Comparison of ENCODE assay signal across 17 cellular contexts in the genomic region with DNA sequence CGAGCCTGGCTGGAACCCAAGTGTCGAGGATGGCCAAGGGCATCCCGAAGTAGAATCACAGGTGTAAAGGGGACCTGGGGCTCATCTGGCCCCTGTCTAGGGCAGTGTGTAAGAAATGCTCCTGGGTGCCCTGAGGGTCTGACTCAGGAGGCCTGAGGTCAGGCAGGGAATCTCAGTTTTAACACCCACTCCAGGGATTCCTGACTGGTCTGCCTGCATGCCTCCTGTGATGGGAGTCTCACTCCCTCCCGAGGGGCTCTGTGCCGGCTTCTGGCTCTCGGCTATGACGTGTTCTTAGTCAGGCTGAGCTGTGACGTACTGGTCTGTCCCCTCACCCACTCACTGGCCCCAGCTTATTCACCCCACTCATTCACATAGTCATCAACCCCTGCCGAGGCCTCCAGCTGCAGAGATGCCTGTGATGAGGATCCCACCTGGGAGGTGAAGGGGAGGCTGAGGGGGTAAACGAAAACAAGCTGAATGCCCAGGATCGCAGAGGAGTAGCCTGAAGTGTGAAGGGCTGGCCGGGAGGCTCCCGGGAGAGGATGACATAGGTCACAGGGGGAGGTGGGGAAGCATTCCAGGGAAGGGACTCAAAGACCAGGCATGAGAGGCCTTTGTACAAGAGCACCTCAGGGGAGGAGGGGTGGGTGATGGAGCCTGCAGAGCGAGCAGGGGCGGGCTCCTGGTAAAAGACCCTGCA. TPM values are rescaled to one million over a fixed set of nuclear protein-coding genes. Genes with fewer than 3 reads are reported as not detected.
A peak's percentile ranks its signal among the peaks of the same experiment; 100 is the strongest.
DNase-seq lines count a peak whose midpoint lies in the region; ATAC-seq, FAIRE-seq and TF ChIP-seq lines count a peak whose summit lies in the region.
"Had no signal": no experiment of that assay in that cellular context is flagged by ENCODE, and none has a peak within 500 bp of the region (broad histone marks: within the 10 kb centered on the region; RNA-seq: fewer than 3 reads in every experiment).

No MANE protein-coding gene starts in this region.

- no peak for TF ChIP-seq RAD21 in A549 (conservative IDR thresholded peaks at IDR 0.05 in 1 of 2, IDR thresholded peaks at IDR 0.05 in 1 of 2)

- CTCF ChIA-PET in A549 (lab: Yijun Ruan, JAX) = interaction anchor here (1.2 to 20.6 kb wide), 5 partner anchors 10 to 24 kb away, joined by 4 to 215 read pairs (median 5); a partner anchor contains a TSS

- H3K9me3 ChIP-seq in A549 (no peaks in the 10 kb centered on the region), mucosa of rectum (ENCODE audit: control insufficient read depth in 2 of 2, low read length in 2 of 2) (no peaks in the 10 kb centered on the region)
- H3K9me3 ChIP-seq: left ventricle myocardium inferior, neutrophil had no signal

- no peak for TF ChIP-seq POLR2A in A549 (IDR thresholded peaks at IDR 0.05; ENCODE audit: low read length)

- peak overlapping the region; percentile 72 to 88 for H3K27ac ChIP-seq in A549
- H3K27ac ChIP-seq in mucosa of rectum (ENCODE audit: low read depth in 2 of 2, low read length in 2 of 2) = peak overlapping the region; percentile 95
- H3K27ac ChIP-seq: left ventricle myocardium inferior, neutrophil had no signal

- POLR2A ChIA-PET in A549 (lab: Yijun Ruan, JAX) = no interaction called here

- H3K4me3 ChIP-seq in A549 (no peak overlapping the region), astrocyte of the spinal cord (ENCODE audit: low read depth, low read length) (no peak overlapping the region), mucosa of rectum (ENCODE audit: low read length in 2 of 2) (peak overlapping the region in 1 of 2 donors; percentile 18)
- H3K4me3 ChIP-seq: left ventricle myocardium inferior had no signal

- no peak for TF ChIP-seq EP300 in A549 (IDR thresholded peaks at IDR 0.05)

- no peaks in the 10 kb centered on the region for H3K27me3 ChIP-seq in mucosa of rectum (ENCODE audit: control insufficient read depth in 2 of 2, insufficient read depth in 2 of 2, low read length in 2 of 2)
- H3K27me3 ChIP-seq: neutrophil had no signal

- H3K36me3 ChIP-seq in mucosa of rectum (ENCODE audit: control insufficient read depth in 2 of 2, insufficient read depth in 2 of 2, low read length in 2 of 2) = peaks cover 33 to 38% of the 10 kb centered on the region in 2 donors
- H3K36me3 ChIP-seq: left ventricle myocardium inferior had no signal

- peaks cover 24% of the 10 kb centered on the region for H3K4me1 ChIP-seq in A549
- peaks cover 33 to 60% of the 10 kb centered on the region in 2 donors for H3K4me1 ChIP-seq in mucosa of rectum (ENCODE audit: control insufficient read depth in 2 of 2, insufficient read depth in 2 of 2, low read length in 2 of 2)
- H3K4me1 ChIP-seq: left ventricle myocardium inferior had no signal

- no peak for TF ChIP-seq CTCF in A549 (IDR thresholded peaks at IDR 0.05)
- TF ChIP-seq CTCF in astrocyte of the spinal cord (IDR thresholded peaks at IDR 0.05; ENCODE audit: low read depth, low read length) = no peak

- in situ Hi-C loops in astrocyte of the spinal cord (cut with HindIII; ENCODE audit: low sequenced_read_pairs) = no loop called here

- FAIRE-seq in A549 (lab: Jason Lieb, UNC) = no peak

- peak overlapping the region; percentile 72 to 75 for H3K9ac ChIP-seq in mucosa of rectum (ENCODE audit: low read depth in 1 of 2, low read length in 2 of 2)

- no peak for ATAC-seq in A549

- 87% methylated on average over 15 of the region's 15 CpGs for WGBS in A549 (ENCODE audit: missing lambda C conversion rate)

- H3K4me2 ChIP-seq in A549 = no peak overlapping the region

- DNase-seq in A549 (ENCODE audit: low read depth in 1 of 2, low spot score in 1 of 2) (no peak), HK-2 (ENCODE audit: unreplicated experiment) (peak; percentile 25), astrocyte of the spinal cord (ENCODE audit: low read depth, low spot score) (peak; percentile 71), COLO829 (ENCODE audit: low spot score) (no peak), NCI-H446 treated with DMSO at 0.1 percent for 48 hours (lab: John Stamatoyannopoulos, UW) (no peak), NCI-H2029 (lab: John Stamatoyannopoulos, UW) (no peak), retina (no peak)
- DNase-seq: activated CD4-positive, alpha-beta T cell treated with anti-CD3 and anti-CD28 coated beads for 1 hour; activated T-cell treated with anti-CD3 and anti-CD28 coated beads, Interleukin-2, amount 50 U/mL, for 1 hour; aorta; effector CD4-positive, alpha-beta T cell; HCEC 1CT; left ventricle myocardium inferior; NCI-H1930; NK-92 treated with Interleukin-12 subunit alpha and Interleukin-12 subunit beta, amount 100 ng/mL, for 24 hours had no signal

TF ChIP-seq in A549, 52 proteins besides CTCF, POLR2A, EP300 and RAD21:
- no peak for TF ChIP-seq JUN (IDR thresholded peaks at IDR 0.05)
- no peak for TF ChIP-seq ZFP36 (IDR thresholded peaks at IDR 0.05; ENCODE audit: borderline replicate concordance, partially characterized antibody)
- no peak for TF ChIP-seq ESRRA (IDR thresholded peaks at IDR 0.05; ENCODE audit: borderline replicate concordance, low read length)
- TF ChIP-seq, protein P1, sequence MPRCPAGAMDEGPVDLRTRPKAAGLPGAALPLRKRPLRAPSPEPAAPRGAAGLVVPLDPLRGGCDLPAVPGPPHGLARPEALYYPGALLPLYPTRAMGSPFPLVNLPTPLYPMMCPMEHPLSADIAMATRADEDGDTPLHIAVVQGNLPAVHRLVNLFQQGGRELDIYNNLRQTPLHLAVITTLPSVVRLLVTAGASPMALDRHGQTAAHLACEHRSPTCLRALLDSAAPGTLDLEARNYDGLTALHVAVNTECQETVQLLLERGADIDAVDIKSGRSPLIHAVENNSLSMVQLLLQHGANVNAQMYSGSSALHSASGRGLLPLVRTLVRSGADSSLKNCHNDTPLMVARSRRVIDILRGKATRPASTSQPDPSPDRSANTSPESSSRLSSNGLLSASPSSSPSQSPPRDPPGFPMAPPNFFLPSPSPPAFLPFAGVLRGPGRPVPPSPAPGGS (IDR thresholded peaks at IDR 0.05) = no peak
- TF ChIP-seq, protein P2, sequence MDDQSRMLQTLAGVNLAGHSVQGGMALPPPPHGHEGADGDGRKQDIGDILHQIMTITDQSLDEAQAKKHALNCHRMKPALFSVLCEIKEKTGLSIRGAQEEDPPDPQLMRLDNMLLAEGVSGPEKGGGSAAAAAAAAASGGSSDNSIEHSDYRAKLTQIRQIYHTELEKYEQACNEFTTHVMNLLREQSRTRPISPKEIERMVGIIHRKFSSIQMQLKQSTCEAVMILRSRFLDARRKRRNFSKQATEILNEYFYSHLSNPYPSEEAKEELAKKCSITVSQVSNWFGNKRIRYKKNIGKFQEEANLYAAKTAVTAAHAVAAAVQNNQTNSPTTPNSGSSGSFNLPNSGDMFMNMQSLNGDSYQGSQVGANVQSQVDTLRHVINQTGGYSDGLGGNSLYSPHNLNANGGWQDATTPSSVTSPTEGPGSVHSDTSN (IDR thresholded peaks at IDR 0.05) = no peak

RNA-seq across cellular contexts. Expression of a gene that starts 23.7 kb away (rescaled TPM):
- polyA plus RNA-seq in A549 (2011; rRNA removed) (11.0 and 12.8 TPM in 2 replicates), A549 (2017; fragmentation: RNase III; extraction: RNeasy Plus Mini Kit Qiagen cat#74134 plus additional on column Dnase treatment) (19.8 to 22.0 TPM (median 20.5 TPM) in 3 replicates)
- polyA plus RNA-seq in A549 (2012; cell fraction: cytosol; rRNA removed) = 11.1 and 15.8 TPM in 2 replicates
- 38.5 and 42.5 TPM in 2 replicates for polyA plus RNA-seq in A549 (2012; cell fraction: nucleus; rRNA removed)
- 18.1 and 22.7 TPM in 2 replicates for polyA minus RNA-seq in A549 (2011; rRNA and poly(A)+ RNA removed)

RNA-seq across cellular contexts. Expression of a gene that starts 28.9 kb away (rescaled TPM):
- 0.26 and 0.28 TPM in 2 replicates for polyA plus RNA-seq in A549 (2011; rRNA removed)
- polyA plus RNA-seq in A549 (2012; cell fraction: cytosol; rRNA removed) = 0.07 and 0.19 TPM in 2 replicates
- 0.23 and 0.32 TPM in 2 replicates for polyA plus RNA-seq in A549 (2012; cell fraction: nucleus; rRNA removed)
- 0.07 to 0.22 TPM (median 0.15 TPM) in 3 replicates for polyA plus RNA-seq in A549 (2017; fragmentation: RNase III; extraction: RNeasy Plus Mini Kit Qiagen cat#74134 plus additional on column Dnase treatment)
- polyA minus RNA-seq in A549 (2011; rRNA and poly(A)+ RNA removed) = 0.15 and 0.54 TPM in 2 replicates

Comparison
In these comparisons a context has a peak if more than half of its experiments do, and no peak if none do; other contexts are left out.
1. DNase-seq: peak in HK-2 (single experiment) and astrocyte of the spinal cord (single experiment); none in A549 (0 of 2), COLO829 (single experiment), NCI-H446 treated with DMSO at 0.1 percent for 48 hours (single experiment), NCI-H2029 (single experiment) and retina (single experiment).